In the genomic region with DNA sequence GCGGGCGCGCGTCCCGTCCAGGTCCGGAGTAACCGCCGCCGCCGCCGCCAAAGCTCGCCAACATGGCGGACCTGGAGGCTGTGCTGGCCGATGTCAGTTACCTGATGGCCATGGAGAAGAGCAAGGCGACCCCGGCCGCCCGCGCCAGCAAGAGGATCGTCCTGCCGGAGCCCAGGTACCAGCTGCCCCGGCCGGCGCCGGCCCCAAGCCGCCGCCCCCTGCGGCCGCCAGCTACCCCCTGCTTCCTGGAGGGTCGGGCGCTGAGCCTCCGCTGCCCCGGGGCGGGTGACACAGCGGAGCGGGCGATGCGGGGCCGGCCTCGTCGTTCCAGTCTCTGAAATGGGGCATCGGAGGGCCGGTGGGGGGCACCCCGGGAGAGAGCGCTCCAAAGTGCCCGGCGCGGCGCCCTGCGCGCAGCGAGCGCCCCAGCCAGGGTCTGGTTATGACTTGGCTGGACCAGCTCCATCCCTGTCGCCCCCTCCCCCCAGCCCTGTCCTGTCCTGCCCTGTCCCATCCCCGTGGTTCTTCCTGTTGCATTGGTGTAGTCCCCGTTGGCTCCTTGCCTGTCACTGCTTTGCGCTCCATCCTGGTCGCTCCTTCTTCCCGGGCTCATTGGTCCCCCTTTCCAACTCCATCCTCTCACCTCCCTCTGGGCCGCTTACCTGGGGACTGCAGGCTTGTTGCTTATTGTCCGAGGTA, we compare ENCODE assay signal across 8 cellular contexts. TPM values are rescaled to one million over a fixed set of nuclear protein-coding genes. Genes with fewer than 3 reads are reported as not detected.
DNase-seq lines count a peak whose midpoint lies in the region; ATAC-seq and TF ChIP-seq lines count a peak whose summit lies in the region.

No MANE protein-coding gene starts in this region.

- H3K4me3 ChIP-seq in GM12864 (ENCODE audit: low read depth, low read length) (peak overlapping the region; percentile 63), mononuclear cell (ENCODE audit: low read length) (peak overlapping the region; percentile 67), tibial nerve (peak overlapping the region; percentile 27 to 92 (median 67))

- TF ChIP-seq CTCF in GM12864 (IDR thresholded peaks at IDR 0.05; ENCODE audit: low read depth, low read length, missing control alignments) (no peak), tibial nerve (IDR thresholded peaks at IDR 0.05) (no peak)

- 1 to 8% methylated on average over 7 to 20 of the region's 61 CpGs for WGBS in tibial nerve, 2 donors

- H3K9me3 ChIP-seq in mononuclear cell (ENCODE audit: low read depth, low read length) = no peaks in the 10 kb centered on the region
- no peaks in the 10 kb centered on the region for H3K9me3 ChIP-seq in tibial nerve

- TF ChIP-seq POLR2A in tibial nerve (IDR thresholded peaks at IDR 0.05) = no peak

- H3K27ac ChIP-seq in tibial nerve = peak overlapping the region in 3 of 4 donors; percentile 70 to 74 (median 70)

- no peaks in the 10 kb centered on the region for H3K36me3 ChIP-seq in tibial nerve

- DNase-seq in GM12864 (ENCODE audit: low read depth) (no peak), SW480 (ENCODE audit: low spot score) (peak; percentile 28), ecto neural progenitor cell (ENCODE audit: low spot score) (peak; percentile 75), tibial nerve (ENCODE audit: low spot score in 2 of 2) (no peak), EL (no peak), cerebellar nuclear complex (lab: John Stamatoyannopoulos, UW) (no peak)

- peak; percentile 8 for ATAC-seq in HG02870 (IDR thresholded peaks at IDR 0.05; ENCODE audit: unreplicated experiment)

- H3K4me1 ChIP-seq in mononuclear cell (ENCODE audit: insufficient read depth, low read length) (peaks cover 61% of the 10 kb centered on the region), tibial nerve (peaks cover 0 to 37% (median 6%) of the 10 kb centered on the region in 4 donors)

- TF ChIP-seq EP300 in tibial nerve (IDR thresholded peaks at IDR 0.05) = no peak

- no peaks in the 10 kb centered on the region for H3K27me3 ChIP-seq in mononuclear cell (ENCODE audit: insufficient read depth, low read length)
- no peaks in the 10 kb centered on the region for H3K27me3 ChIP-seq in tibial nerve

RNA-seq across cellular contexts. Expression of a gene that starts 0.7 kb away (rescaled TPM):
- total RNA-seq in mononuclear cell = 21.0 TPM
- 10 to 100 TPM in 2 of 4 donors, 1 to 10 TPM in 2; 8.2 to 12.9 (median 10.2) TPM for total RNA-seq in tibial nerve

Comparison
In these comparisons a context has a peak if more than half of its experiments do, and no peak if none do; other contexts are left out.
1. DNase-seq: peak in SW480 (single experiment) and ecto neural progenitor cell (single experiment); none in GM12864 (single experiment), tibial nerve (0 of 2), EL (single experiment) and cerebellar nuclear complex (0 of 2).
2. Peak in every context shown above with its lines, with median percentiles within 50 percentile points of each other: H3K4me3 ChIP-seq.